Comparison of ENCODE assay signal across 13 cellular contexts in the genomic region with DNA sequence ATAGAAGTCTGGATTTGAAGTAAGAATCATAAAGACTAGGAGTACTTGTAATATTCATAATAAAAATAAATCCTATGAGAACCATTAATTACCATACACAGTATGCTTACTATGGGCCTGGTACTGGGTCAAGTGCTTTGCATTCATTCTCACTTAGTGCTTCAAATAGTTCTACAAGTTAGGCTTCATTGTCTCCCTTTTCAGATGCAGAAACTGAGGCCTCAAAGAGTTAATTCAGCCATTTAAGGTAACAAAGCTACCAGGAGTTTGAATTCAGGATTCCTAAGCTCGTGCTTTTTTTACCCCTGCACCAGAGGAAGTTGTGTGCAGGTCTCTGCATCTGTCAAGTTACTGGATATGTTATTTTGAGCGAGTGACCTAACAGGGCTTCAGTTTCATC.
DNase-seq lines count a peak whose midpoint lies in the region; TF ChIP-seq lines count a peak whose summit lies in the region.
"Had no signal": no experiment of that assay in that cellular context is flagged by ENCODE, and none has a peak within 500 bp of the region (broad histone marks: within the 10 kb centered on the region; RNA-seq: fewer than 3 reads in every experiment).

No MANE protein-coding gene starts in this region.

- peaks cover 6% of the 10 kb centered on the region for H3F3A ChIP-seq in neural progenitor cell (ENCODE audit: low read depth)

- H3K4me3 Mint-ChIP-seq in neural progenitor cell, result no peak overlapping the region

- H3K4me2 ChIP-seq in neural progenitor cell, result peak overlapping the region; percentile 32
- H3K4me2 ChIP-seq: BLaER1, KMS-11 had no signal

- H3K9me3 ChIP-seq in ES-I3 (ENCODE audit: control insufficient read depth, insufficient read depth, low read length) (no peaks in the 10 kb centered on the region), HUES64 (ENCODE audit: insufficient read depth, low read depth, low read length) (no peaks in the 10 kb centered on the region), neural progenitor cell (ENCODE audit: low read depth) (no peaks in the 10 kb centered on the region)
- H3K9me3 ChIP-seq: BLaER1 had no signal

- intact Hi-C loops in cardiac septum (cut with DNase I), result no loop called here

- H3K4me3 ChIP-seq in HUES64 (ENCODE audit: low read length) (peak overlapping the region; percentile 24; the same call in 1 of the 2 replicates), neural progenitor cell (no peak overlapping the region)
- H3K4me3 ChIP-seq: BLaER1, GM12878 had no signal

- 0% methylated on average over 2 of the region's 2 CpGs for WGBS in HUES64

- H3K4me1 Mint-ChIP-seq in neural progenitor cell, result peaks cover 13% of the 10 kb centered on the region

- no peak for TF ChIP-seq CTCF in neural progenitor cell (IDR thresholded peaks at IDR 0.05)

- peaks cover 10% of the 10 kb centered on the region for H4K20me1 ChIP-seq in neural progenitor cell (ENCODE audit: low read depth)
- H4K20me1 ChIP-seq: BLaER1 had no signal

- H3K27me3 ChIP-seq in HUES64 (ENCODE audit: insufficient read depth, low read length) (no peaks in the 10 kb centered on the region), neural progenitor cell (no peaks in the 10 kb centered on the region)
- H3K27me3 ChIP-seq: BLaER1 had no signal

- DNase-seq in iPS DF 4.7 (ENCODE audit: extremely low read depth, low spot score), result peak; percentile 78
- DNase-seq in neural progenitor cell (ENCODE audit: low spot score), result peak; percentile 5
- DNase-seq in activated CD8-positive, alpha-beta memory T cell treated with anti-CD3 and anti-CD28 coated beads, Interleukin-2, amount 50 U/mL, for 48 hours, result no peak
- DNase-seq in cardiac septum (ENCODE audit: low spot score), result no peak
- DNase-seq in central memory CD4-positive, alpha-beta T cell, result no peak
- DNase-seq: 8988T, AML-193, DMS53 had no signal

- no peaks in the 10 kb centered on the region for H3K9me3 Mint-ChIP-seq in neural progenitor cell

- no peaks in the 10 kb centered on the region for H3K36me3 ChIP-seq in ES-I3 (ENCODE audit: insufficient read depth, low read length)
- no peaks in the 10 kb centered on the region for H3K36me3 ChIP-seq in HUES64 (ENCODE audit: insufficient read depth, low read length)
- H3K36me3 ChIP-seq in neural progenitor cell, result no peaks in the 10 kb centered on the region
- H3K36me3 ChIP-seq: BLaER1 had no signal

- no peaks in the 10 kb centered on the region for H3K79me2 ChIP-seq in neural progenitor cell (ENCODE audit: low read depth)

- no peak overlapping the region for H2AFZ ChIP-seq in neural progenitor cell (replicated peaks)

- H3K4me1 ChIP-seq in ES-I3 (ENCODE audit: insufficient read depth, low read length) (peaks cover 35% of the 10 kb centered on the region), HUES64 (ENCODE audit: insufficient read depth, low read length) (peaks cover 49% of the 10 kb centered on the region), neural progenitor cell (peaks cover 18% of the 10 kb centered on the region)
- H3K4me1 ChIP-seq: BLaER1 had no signal

- H3K27ac Mint-ChIP-seq in neural progenitor cell, result no peak overlapping the region

- no peaks in the 10 kb centered on the region for H3K27me3 Mint-ChIP-seq in neural progenitor cell (ENCODE audit: insufficient read depth, low read depth)

- H3K36me3 Mint-ChIP-seq in neural progenitor cell, result peaks cover 2% of the 10 kb centered on the region

- peak overlapping the region; percentile 2; the same call in 1 of the 2 replicates for H3K9ac ChIP-seq in ES-I3 (ENCODE audit: low read depth, low read length)
- no peak overlapping the region for H3K9ac ChIP-seq in HUES64 (ENCODE audit: low read depth, low read length)
- no peak overlapping the region for H3K9ac ChIP-seq in neural progenitor cell
- H3K9ac ChIP-seq: BLaER1, KMS-11 had no signal

- H3K27ac ChIP-seq in HUES64 (ENCODE audit: low read depth, low read length) (peak overlapping the region; percentile 90), neural progenitor cell (no peak overlapping the region)
- H3K27ac ChIP-seq: BLaER1, KMS-11 had no signal

Comparison
In these comparisons a context has a peak if more than half of its experiments do, and no peak if none do; other contexts are left out.
1. DNase-seq: peak in iPS DF 4.7 (single experiment) and neural progenitor cell (single experiment); none in activated CD8-positive, alpha-beta memory T cell treated with anti-CD3 and anti-CD28 coated beads, Interleukin-2, amount 50 U/mL, for 48 hours (single experiment), cardiac septum (single experiment) and central memory CD4-positive, alpha-beta T cell (single experiment).